In the genomic region with DNA sequence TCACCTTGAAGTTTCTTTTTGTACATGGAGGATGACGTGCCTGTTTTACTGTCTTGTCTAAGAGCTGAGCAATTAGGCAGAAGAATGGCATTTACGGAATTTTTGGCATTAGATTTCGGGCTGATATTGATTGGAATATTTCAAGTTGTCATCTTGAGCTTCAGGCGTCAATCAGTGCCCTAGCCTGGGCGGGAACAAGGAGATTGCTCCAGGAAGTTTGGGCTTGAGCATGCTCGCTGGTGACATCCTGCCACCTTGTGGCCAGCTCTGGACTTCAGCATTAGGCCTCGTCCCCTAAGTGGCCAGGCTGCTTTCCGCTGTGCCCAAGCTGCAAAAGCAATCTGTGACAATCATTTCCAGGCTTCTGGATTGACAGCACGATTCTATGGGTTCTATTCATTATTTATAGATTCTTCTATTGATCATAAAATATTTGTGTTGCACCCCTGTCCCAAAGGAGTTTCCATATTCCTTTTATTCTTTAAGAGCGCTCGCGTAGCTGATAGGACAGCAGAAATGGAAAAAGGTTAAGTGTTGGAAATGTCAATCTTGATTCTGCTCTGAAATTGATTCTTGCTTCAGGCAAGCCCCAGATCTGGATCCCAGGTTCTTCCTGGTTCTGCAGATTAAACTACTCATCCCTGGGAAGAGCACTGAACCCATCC, we compare ENCODE assay signal across 8 cellular contexts.
A peak's percentile ranks its signal among the peaks of the same experiment; 100 is the strongest.
DNase-seq lines count a peak whose midpoint lies in the region; ATAC-seq and TF ChIP-seq lines count a peak whose summit lies in the region.

No MANE protein-coding gene starts in this region.

- H3K9me2 ChIP-seq in OCI-LY1 (ENCODE audit: low read depth, low read length): no peaks in the 10 kb centered on the region

- H3K27ac Mint-ChIP-seq in activated T-cell treated with anti-CD3 and anti-CD28 coated beads, Interleukin-2, amount 50 U/mL, for 72 hours: no peak overlapping the region
- no peak overlapping the region for H3K27ac Mint-ChIP-seq in nephron progenitor cell

- no peaks in the 10 kb centered on the region for H3K27me3 ChIP-seq in IMR-90 (ENCODE audit: control insufficient read depth, insufficient read depth, low read length)
- no peaks in the 10 kb centered on the region for H3K27me3 ChIP-seq in OCI-LY1 (ENCODE audit: insufficient read depth, low read length)

- H4K20me1 ChIP-seq in IMR-90 (ENCODE audit: insufficient read depth, low read length) (no peaks in the 10 kb centered on the region), OCI-LY1 (ENCODE audit: insufficient read depth, low read length) (no peaks in the 10 kb centered on the region)

- intact Hi-C loops in IMR-90 (cut with micrococcal nuclease): loop anchor here (1.0 to 2.0 kb wide), 4 partner anchors 54 to 323 kb away; a partner anchor contains a TSS

- H3K79me2 ChIP-seq in OCI-LY1 (ENCODE audit: insufficient read depth, low read length): no peaks in the 10 kb centered on the region

- POLR2A ChIA-PET in IMR-90 (lab: Charles Lee; ENCODE audit: unreplicated experiment): no interaction called here

- no peaks in the 10 kb centered on the region for H3K9me1 ChIP-seq in IMR-90 (ENCODE audit: insufficient read depth, low read length)

- H3K27ac ChIP-seq in IMR-90 (ENCODE audit: insufficient read depth, low read length) (no peak overlapping the region), OCI-LY1 (ENCODE audit: low read depth, low read length, poor library complexity, severe bottlenecking) (no peak overlapping the region)

- peak; percentile 79 for ATAC-seq in GM19372 (IDR thresholded peaks at IDR 0.05; ENCODE audit: low read depth, unreplicated experiment)
- ATAC-seq in IMR-90 (ENCODE audit: low read depth): peak; percentile 99
- peak; percentile 72 to 77 for ATAC-seq in activated T-cell treated with anti-CD3 and anti-CD28 coated beads, Interleukin-2, amount 50 U/mL, for 72 hours (replicated peaks in 1 of 2)

- WGBS in IMR-90 (ENCODE audit: extremely low coverage in 2 of 2, insufficient read length in 1 of 2), 2 experiments: 33% methylated on average over 3 of the region's 12 CpGs; no CpG with 5 or more reads in 1 of the 2 experiments

- no peaks in the 10 kb centered on the region for H3K4me1 ChIP-seq in IMR-90 (ENCODE audit: control insufficient read depth, insufficient read depth, low read length)
- peaks cover 3% of the 10 kb centered on the region for H3K4me1 ChIP-seq in OCI-LY1 (ENCODE audit: insufficient read depth, low read length, severe bottlenecking)

- H3K79me1 ChIP-seq in IMR-90 (ENCODE audit: low read depth in 1 of 2, low read length in 2 of 2): no peaks in the 10 kb centered on the region

- no peak overlapping the region for H2BK15ac ChIP-seq in IMR-90 (ENCODE audit: low read depth, low read length)

- H3K4me3 Mint-ChIP-seq in activated T-cell treated with anti-CD3 and anti-CD28 coated beads, Interleukin-2, amount 50 U/mL, for 72 hours: peak overlapping the region in 1 of 2 donors; percentile 28
- H3K4me3 Mint-ChIP-seq in nephron progenitor cell: no peak overlapping the region

- peaks cover 2% of the 10 kb centered on the region; the same call in 1 of the 2 replicates for H3K9me3 ChIP-seq in IMR-90 (ENCODE audit: control insufficient read depth, insufficient read depth, low read length)
- H3K9me3 ChIP-seq in OCI-LY1 (ENCODE audit: low read length): no peaks in the 10 kb centered on the region

- H4K91ac ChIP-seq in IMR-90 (ENCODE audit: insufficient read depth, low read depth, low read length): no peak overlapping the region

- H3K27me3 Mint-ChIP-seq in activated T-cell treated with anti-CD3 and anti-CD28 coated beads, Interleukin-2, amount 50 U/mL, for 72 hours (ENCODE audit: low read depth): peaks cover 33% of the 10 kb centered on the region
- H3K27me3 Mint-ChIP-seq in nephron progenitor cell (ENCODE audit: low read depth, poor library complexity): peaks cover 43% of the 10 kb centered on the region

- no peaks in the 10 kb centered on the region for H3K36me3 ChIP-seq in IMR-90 (ENCODE audit: control insufficient read depth, insufficient read depth, low read length)
- no peaks in the 10 kb centered on the region for H3K36me3 ChIP-seq in OCI-LY1 (ENCODE audit: insufficient read depth, low read length)

- no peak overlapping the region for H3K23ac ChIP-seq in IMR-90 (ENCODE audit: low read depth, low read length)

- H4K8ac ChIP-seq in IMR-90 (ENCODE audit: low read depth in 2 of 2, low read length in 2 of 2): no peak overlapping the region

- no peak overlapping the region for H3K14ac ChIP-seq in IMR-90 (replicated peaks; ENCODE audit: low read depth, low read length)

- no peak for TF ChIP-seq POLR2A in IMR-90 (IDR thresholded peaks at IDR 0.05; ENCODE audit: low read depth, low read length)

- H3F3A ChIP-seq in OCI-LY1 (ENCODE audit: insufficient read depth, low read length): no peaks in the 10 kb centered on the region

- no peak overlapping the region for H3K18ac ChIP-seq in IMR-90 (ENCODE audit: low read depth, low read length)

- BruUV-seq in IMR-90 (replicated peaks; lab: Mats Ljungman, UMichigan): no TSS peak

- H2AK5ac ChIP-seq in IMR-90 (ENCODE audit: low read depth, low read length): no peak overlapping the region

- CTCF ChIA-PET in IMR-90 (lab: Yijun Ruan, JAX): interaction anchor here (0.5 to 3.1 kb wide), 27 partner anchors 8 to 599 kb away, joined by 3 to 25 read pairs (median 4); a partner anchor contains a TSS

- H3K9ac ChIP-seq in IMR-90 (ENCODE audit: low read depth, low read length) (no peak overlapping the region), OCI-LY1 (ENCODE audit: low read length) (no peak overlapping the region)

- dilution Hi-C loops in IMR-90 (cut with HindIII; ENCODE audit: low sequenced_read_pairs, unreplicated experiment): no loop called here

- H3K4me1 Mint-ChIP-seq in activated T-cell treated with anti-CD3 and anti-CD28 coated beads, Interleukin-2, amount 50 U/mL, for 72 hours (ENCODE audit: low read depth): peaks cover 5% of the 10 kb centered on the region
- peaks cover 4% of the 10 kb centered on the region for H3K4me1 Mint-ChIP-seq in nephron progenitor cell

- H4K5ac ChIP-seq in IMR-90 (ENCODE audit: low read depth, low read length): no peak overlapping the region

- peak overlapping the region; percentile 17; the same call in 1 of the 2 replicates for H3K4me3 ChIP-seq in IMR-90 (ENCODE audit: insufficient read depth, low read depth, low read length)
- H3K4me3 ChIP-seq in OCI-LY1 (ENCODE audit: low read depth, low read length, poor library complexity, severe bottlenecking): no peak overlapping the region
- H3K4me3 ChIP-seq in fibroblast of pulmonary artery (replicated peaks; ENCODE audit: low read depth, low read length): peak overlapping the region; percentile 24

- no peak overlapping the region for H3K4ac ChIP-seq in IMR-90 (ENCODE audit: low read depth, low read length)

- H3K56ac ChIP-seq in IMR-90 (ENCODE audit: extremely low read depth, insufficient read depth, low read length): no peak overlapping the region

- H2AFZ ChIP-seq in IMR-90 (replicated peaks; ENCODE audit: low read length, poor library complexity) (no peak overlapping the region), OCI-LY1 (ENCODE audit: low read length) (no peak overlapping the region)

- H3K4me2 ChIP-seq in IMR-90 (ENCODE audit: low read depth, low read length) (peak overlapping the region; percentile 62), OCI-LY1 (ENCODE audit: low read length) (peak overlapping the region; percentile 49; the same call in 1 of the 2 replicates)

- H2AK9ac ChIP-seq in IMR-90 (replicated peaks; ENCODE audit: low read depth, low read length, poor library complexity): no peak overlapping the region

- no peaks in the 10 kb centered on the region for H3K36me3 Mint-ChIP-seq in activated T-cell treated with anti-CD3 and anti-CD28 coated beads, Interleukin-2, amount 50 U/mL, for 72 hours (ENCODE audit: insufficient read depth in 2 of 2)
- H3K36me3 Mint-ChIP-seq in nephron progenitor cell (ENCODE audit: low read depth): no peaks in the 10 kb centered on the region

- in situ Hi-C loops in IMR-90 (cut with MboI; ENCODE audit: low sequenced_read_pairs): loop anchor here (5.0 kb wide), 2 partner anchors 56 to 324 kb away; no protein-coding TSS in a partner anchor

- H2BK120ac ChIP-seq in IMR-90 (ENCODE audit: low read depth, low read length): no peak overlapping the region

- H2BK5ac ChIP-seq in IMR-90 (ENCODE audit: low read depth, low read length, poor library complexity, severe bottlenecking): no peak overlapping the region

- no peaks in the 10 kb centered on the region for H3K9me3 Mint-ChIP-seq in activated T-cell treated with anti-CD3 and anti-CD28 coated beads, Interleukin-2, amount 50 U/mL, for 72 hours
- H3K9me3 Mint-ChIP-seq in nephron progenitor cell: no peaks in the 10 kb centered on the region

- peak; percentile 92 for TF ChIP-seq CTCF in IMR-90 (conservative IDR thresholded peaks at IDR 0.05; ENCODE audit: low read depth, low read length)
- peak; percentile 87 for TF ChIP-seq CTCF in OCI-LY1 (IDR thresholded peaks at IDR 0.05; ENCODE audit: low read length)
- TF ChIP-seq CTCF in fibroblast of pulmonary artery (IDR thresholded peaks at IDR 0.05; ENCODE audit: low read length, missing control alignments): peak; percentile 90
- TF ChIP-seq CTCF in nephron progenitor cell (IDR thresholded peaks at IDR 0.05): peak; percentile 90

- H2BK20ac ChIP-seq in IMR-90 (ENCODE audit: low read depth, low read length): no peak overlapping the region

- peak; percentile 98 for TF ChIP-seq RAD21 in IMR-90 (IDR thresholded peaks at IDR 0.05; ENCODE audit: low read length)

- DNase-seq in C1 segment of cervical spinal cord (lab: John Stamatoyannopoulos, UW) (peak in 11 of 14 donors; percentile 19 to 67 (median 49)), IMR-90 (peak; percentile 75), fibroblast of pulmonary artery (ENCODE audit: low read depth) (peak; percentile 86), nephron progenitor cell (peak; percentile 79), stromal cell of bone marrow (ENCODE audit: low read depth) (peak; percentile 63)
- peak; percentile 46 to 55 for DNase-seq in activated T-cell treated with anti-CD3 and anti-CD28 coated beads, Interleukin-2, amount 50 U/mL, for 72 hours

TF ChIP-seq in IMR-90, 13 proteins besides CTCF, POLR2A, EP300 and RAD21:
- TF ChIP-seq RFX5 (IDR thresholded peaks at IDR 0.05; ENCODE audit: low read depth, low read length) (no peak), SMC3 (IDR thresholded peaks at IDR 0.05; ENCODE audit: low read depth, low read length) (peak; percentile 96), FOS (IDR thresholded peaks at IDR 0.05; ENCODE audit: low read depth, low read length) (no peak), MAFK (IDR thresholded peaks at IDR 0.05; ENCODE audit: low read depth, low read length) (no peak), CEBPB (IDR thresholded peaks at IDR 0.05; ENCODE audit: low read depth, low read length) (no peak), MXI1 (IDR thresholded peaks at IDR 0.05; ENCODE audit: borderline replicate concordance, low read depth, low read length) (no peak), CHD1 (IDR thresholded peaks at IDR 0.05; ENCODE audit: low read depth, low read length) (no peak; the same call in 1 of the 2 replicates), MAZ (IDR thresholded peaks at IDR 0.05; ENCODE audit: borderline replicate concordance, low read depth, low read length) (no peak)
